ENCODE assay signal across 8 cellular contexts in the genomic region with DNA sequence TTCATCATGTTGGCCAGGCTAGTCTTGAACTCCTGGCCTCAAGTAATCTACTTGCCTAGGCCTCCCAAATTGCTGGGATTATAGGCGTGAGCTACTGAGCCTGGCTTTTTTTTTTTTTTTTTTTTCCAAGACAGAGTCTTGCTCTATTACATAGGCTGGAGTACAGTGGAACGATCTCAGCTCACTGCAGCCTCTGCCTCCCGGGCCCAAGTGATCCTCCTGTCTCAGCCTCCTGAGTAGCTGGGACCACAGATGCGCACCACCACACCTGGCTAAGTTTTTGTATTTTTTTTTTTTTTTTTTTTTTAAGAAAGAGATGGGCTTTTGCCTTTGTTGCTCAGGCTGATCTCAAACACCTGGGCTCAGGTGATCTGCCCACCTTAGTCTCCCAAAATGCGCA. TPM values are rescaled to one million over a fixed set of nuclear protein-coding genes. Genes with fewer than 3 reads are reported as not detected.
"Had no signal": no experiment of that assay in that cellular context is flagged by ENCODE, and none has a peak within 500 bp of the region (broad histone marks: within the 10 kb centered on the region; RNA-seq: fewer than 3 reads in every experiment).

No MANE protein-coding gene starts in this region.

- H3K4me3 ChIP-seq: K562 had no signal

- H3K9ac ChIP-seq: KMS-11 had no signal

- ATAC-seq: K562 had no signal

- H3K4me2 ChIP-seq: KMS-11 had no signal

- FAIRE-seq: HTR-8/SVneo, K562 had no signal

- H3K27ac ChIP-seq: HL-60, KMS-11 had no signal

- DNase-seq: KBM-7, KG1 had no signal

RNA-seq across cellular contexts. Expression of a gene that starts 26.2 kb away (rescaled TPM):
- total RNA-seq: HT-29 had no signal
- polyA plus RNA-seq: IgD-negative memory B cell, K562 had no signal
